In genomic region chr15:76013470-76013869, GRCh38 we compare ENCODE assay signal across 4 cellular contexts. TPM values are rescaled to one million over a fixed set of nuclear protein-coding genes. Genes with fewer than 3 reads are reported as not detected.
"Had no signal": no experiment of that assay in that cellular context is flagged by ENCODE, and none has a peak within 500 bp of the region (broad histone marks: within the 10 kb centered on the region; RNA-seq: fewer than 3 reads in every experiment).

No MANE protein-coding gene starts in this region.

RNA-seq across cellular contexts. Expression of gene NRG4, which starts 1.2 kb away (rescaled TPM):
- total RNA-seq: GM23248, H1, H9, HFFc6 had no signal

RNA-seq across cellular contexts. Expression of gene TMEM266, which starts 46.3 kb away (rescaled TPM):
- total RNA-seq: GM23248 had no signal
